13 cellular contexts compared by ENCODE assay signal in genomic region chr1:43199093-43199726, GRCh38. TPM values are rescaled to one million over a fixed set of nuclear protein-coding genes. Genes with fewer than 3 reads are reported as not detected.
DNase-seq lines count a peak whose midpoint lies in the region; ATAC-seq, FAIRE-seq and TF ChIP-seq lines count a peak whose summit lies in the region.
"Had no signal": no experiment of that assay in that cellular context is flagged by ENCODE, and none has a peak within 500 bp of the region (broad histone marks: within the 10 kb centered on the region; RNA-seq: fewer than 3 reads in every experiment).

No MANE protein-coding gene starts in this region.

- ATAC-seq in GM19397 (IDR thresholded peaks at IDR 0.05; ENCODE audit: unreplicated experiment) (peak; percentile 75), HG03442 (IDR thresholded peaks at IDR 0.05; ENCODE audit: unreplicated experiment) (peak; percentile 64), HG03139 (IDR thresholded peaks at IDR 0.05; ENCODE audit: unreplicated experiment) (no peak), HG03280 (IDR thresholded peaks at IDR 0.05; ENCODE audit: unreplicated experiment) (no peak), WTC11 (no peak)
- ATAC-seq: heart left ventricle; K562; naive thymus-derived CD4-positive, alpha-beta T cell had no signal

- no peaks in the 10 kb centered on the region for H3K4me1 ChIP-seq in kidney (ENCODE audit: control insufficient read depth in 1 of 2, insufficient read depth in 1 of 2, low read depth in 1 of 2, low read length in 2 of 2)
- H3K4me1 ChIP-seq: BLaER1, heart left ventricle had no signal

- DNase-seq in DMS79 treated with DMSO at 0.1 percent for 48 hours (lab: John Stamatoyannopoulos, UW), result peak; percentile 81
- peak; percentile 77 for DNase-seq in NCI-H774 (lab: John Stamatoyannopoulos, UW)
- DNase-seq in kidney, result no peak
- DNase-seq in WTC11 (ENCODE audit: low spot score), result no peak
- DNase-seq: central memory CD4-positive, alpha-beta T cell; heart left ventricle; naive thymus-derived CD4-positive, alpha-beta T cell had no signal

- no peak overlapping the region for H3K27ac ChIP-seq in kidney (ENCODE audit: low read depth in 2 of 2, low read length in 2 of 2)
- H3K27ac ChIP-seq: BLaER1, heart left ventricle had no signal

- H3K9ac ChIP-seq in kidney (ENCODE audit: low read length in 2 of 2), result no peak overlapping the region
- H3K9ac ChIP-seq: BLaER1 had no signal

- no peak for FAIRE-seq in kidney (lab: Jason Lieb, UNC)
- FAIRE-seq: K562 had no signal

- intact Hi-C loops in kidney (cut with DNase I), result no loop called here

- H3K4me3 ChIP-seq in kidney (ENCODE audit: low read length in 2 of 2), result no peak overlapping the region
- H3K4me3 ChIP-seq: BLaER1, heart left ventricle, K562 had no signal

- POLR2A ChIA-PET in WTC11 (lab: Charles Lee), result no interaction called here

- H3K36me3 Mint-ChIP-seq in WTC11, result peaks cover 4% of the 10 kb centered on the region; the same call in 1 of the 2 replicates

- H3K9me3 ChIP-seq in kidney (ENCODE audit: control insufficient read depth in 1 of 2, low read length in 2 of 2), result no peaks in the 10 kb centered on the region

- CTCF ChIA-PET in WTC11 (lab: Charles Lee), result no interaction called here

- H3K9me3 Mint-ChIP-seq in WTC11, result peaks cover 13% of the 10 kb centered on the region

- H3K36me3 ChIP-seq in kidney (ENCODE audit: control insufficient read depth in 1 of 2, insufficient read depth in 2 of 2, low read length in 2 of 2), result no peaks in the 10 kb centered on the region
- H3K36me3 ChIP-seq: BLaER1, heart left ventricle had no signal

- H3K27ac Mint-ChIP-seq in WTC11, result no peak overlapping the region
- H3K27ac Mint-ChIP-seq: naive thymus-derived CD4-positive, alpha-beta T cell had no signal

- H3K4me3 Mint-ChIP-seq in WTC11, result no peak overlapping the region
- H3K4me3 Mint-ChIP-seq: naive thymus-derived CD4-positive, alpha-beta T cell had no signal

- TF ChIP-seq CTCF in kidney (IDR thresholded peaks at IDR 0.05; ENCODE audit: borderline replicate concordance, extremely low read depth, insufficient read depth) (no peak), WTC11 (IDR thresholded peaks at IDR 0.05) (no peak)

- peaks cover 3% of the 10 kb centered on the region; the same call in 1 of the 2 replicates for H3K4me1 Mint-ChIP-seq in WTC11
- H3K4me1 Mint-ChIP-seq: naive thymus-derived CD4-positive, alpha-beta T cell had no signal

- H3K27me3 Mint-ChIP-seq in WTC11 (ENCODE audit: low read depth), result no peaks in the 10 kb centered on the region

TF ChIP-seq in WTC11, 78 proteins besides CTCF, POLR2A, EP300 and RAD21:
- TF ChIP-seq FOXK1 (CRISPR knock-in tag; IDR thresholded peaks at IDR 0.05) (no peak), MYBL2 (CRISPR knock-in tag; IDR thresholded peaks at IDR 0.05) (no peak), GTF2I (CRISPR knock-in tag; conservative IDR thresholded peaks at IDR 0.05) (no peak), ZNF512 (CRISPR knock-in tag; IDR thresholded peaks at IDR 0.05; ENCODE audit: borderline replicate concordance) (no peak), SMAD4 (CRISPR knock-in tag; IDR thresholded peaks at IDR 0.05) (no peak), NFATC4 (CRISPR knock-in tag; IDR thresholded peaks at IDR 0.05) (no peak), TCF7 (CRISPR knock-in tag; IDR thresholded peaks at IDR 0.05; ENCODE audit: low read depth) (no peak), JUN (CRISPR knock-in tag; IDR thresholded peaks at IDR 0.05) (no peak), ARID4B (CRISPR knock-in tag; IDR thresholded peaks at IDR 0.05; ENCODE audit: borderline replicate concordance) (no peak), NR2C2 (CRISPR knock-in tag; IDR thresholded peaks at IDR 0.05) (no peak), TP53 (CRISPR knock-in tag; IDR thresholded peaks at IDR 0.05) (no peak), PRRX2 (CRISPR knock-in tag; IDR thresholded peaks at IDR 0.05) (no peak), ZBTB21 (CRISPR knock-in tag; IDR thresholded peaks at IDR 0.05; ENCODE audit: borderline replicate concordance) (no peak), NR1H2 (CRISPR knock-in tag; IDR thresholded peaks at IDR 0.05) (no peak), ZNF416 (CRISPR knock-in tag; IDR thresholded peaks at IDR 0.05) (no peak), RORB (CRISPR knock-in tag; IDR thresholded peaks at IDR 0.05) (no peak), ZSCAN18 (CRISPR knock-in tag; IDR thresholded peaks at IDR 0.05) (no peak), EMX1 (CRISPR knock-in tag; IDR thresholded peaks at IDR 0.05) (no peak)
TF ChIP-seq in WTC11: peak in this region for 0.

RNA-seq across cellular contexts. Expression of gene CFAP57, which starts 27.1 kb away (rescaled TPM):
- 2.3 TPM for total RNA-seq in kidney
- 0.34 TPM for polyA plus RNA-seq in kidney (ENCODE audit: insufficient read depth, low read depth, low replicate concordance)
- 0.27 to 0.78 TPM (median 0.42 TPM) in 3 replicates for total RNA-seq in WTC11 (2021)
- polyA plus RNA-seq: naive thymus-derived CD4-positive, alpha-beta T cell had no signal

RNA-seq across cellular contexts. Expression of gene EBNA1BP2, which starts 27.1 kb away (rescaled TPM):
- 52.5 TPM for total RNA-seq in kidney
- 98.8 TPM for polyA plus RNA-seq in kidney (ENCODE audit: insufficient read depth, low read depth, low replicate concordance)
- total RNA-seq in WTC11 (2021), result 66.7 to 93.7 TPM (median 67.7 TPM) in 3 replicates

Comparison
In these comparisons a context has a peak if more than half of its experiments do, and no peak if none do; other contexts are left out.
1. DNase-seq: peak in DMS79 treated with DMSO at 0.1 percent for 48 hours (single experiment) and NCI-H774 (single experiment); none in kidney (single experiment) and WTC11 (single experiment).
2. ATAC-seq: peak in GM19397 (single experiment) and HG03442 (single experiment); none in HG03139 (single experiment), HG03280 (single experiment) and WTC11 (single experiment).